ENCODE assay signal across 1 cellular context in genomic region chr17:59696682-59697277, GRCh38.
TF ChIP-seq lines count a peak whose summit lies in the region.

No MANE protein-coding gene starts in this region.

TF ChIP-seq in HepG2, 621 proteins besides CTCF, POLR2A, EP300 and RAD21 (continued from another document and continues in another):
- TF ChIP-seq ZNF800 (CRISPR knock-in tag; IDR thresholded peaks at IDR 0.05): no peak
- TF ChIP-seq ZC3H13 (CRISPR knock-in tag; IDR thresholded peaks at IDR 0.05): 0 out of 2 replicates have a peak, but pooled peaks have one; percentile 3
- no peak for TF ChIP-seq CENPBD1 (CRISPR knock-in tag; IDR thresholded peaks at IDR 0.05; ENCODE audit: borderline replicate concordance, low read depth)
- no peak for TF ChIP-seq JUND (CRISPR knock-in tag; IDR thresholded peaks at IDR 0.05)
- TF ChIP-seq MTA3 (CRISPR knock-in tag; IDR thresholded peaks at IDR 0.05): no peak
- TF ChIP-seq BCL3 (CRISPR knock-in tag; IDR thresholded peaks at IDR 0.05): no peak
- no peak for TF ChIP-seq TFDP2 (CRISPR knock-in tag; IDR thresholded peaks at IDR 0.05)
- no peak for TF ChIP-seq KLF15 (CRISPR knock-in tag; IDR thresholded peaks at IDR 0.05; ENCODE audit: borderline replicate concordance)
- 0 out of 2 replicates have a peak, but pooled peaks have one; percentile 46 for TF ChIP-seq ZSCAN21 (CRISPR knock-in tag; IDR thresholded peaks at IDR 0.05; ENCODE audit: borderline replicate concordance)
- no peak for TF ChIP-seq TEF (CRISPR knock-in tag; IDR thresholded peaks at IDR 0.05)
- TF ChIP-seq GLI4 (CRISPR knock-in tag; IDR thresholded peaks at IDR 0.05; ENCODE audit: borderline replicate concordance): no peak
- TF ChIP-seq DDIT3 (CRISPR knock-in tag; IDR thresholded peaks at IDR 0.05): no peak
- TF ChIP-seq MED13 (CRISPR knock-in tag; IDR thresholded peaks at IDR 0.05): no peak
- no peak for TF ChIP-seq ZNF503 (CRISPR knock-in tag; IDR thresholded peaks at IDR 0.05)
- no peak for TF ChIP-seq MXI1 (IDR thresholded peaks at IDR 0.05; ENCODE audit: borderline replicate concordance, low read depth, low read length)
- TF ChIP-seq ZNF646 (CRISPR knock-in tag; IDR thresholded peaks at IDR 0.05): no peak
- no peak for TF ChIP-seq ISL2 (CRISPR knock-in tag; IDR thresholded peaks at IDR 0.05)
- peak; percentile 63 for TF ChIP-seq AGO2 (optimal IDR thresholded peaks at IDR 0.05; ENCODE audit: low read depth, low read length)
- TF ChIP-seq ZNF225 (CRISPR knock-in tag; IDR thresholded peaks at IDR 0.05): no peak
- no peak for TF ChIP-seq ZNF770 (CRISPR knock-in tag; IDR thresholded peaks at IDR 0.05)
- TF ChIP-seq ZNF282 (IDR thresholded peaks at IDR 0.05; ENCODE audit: partially characterized antibody): no peak
- no peak for TF ChIP-seq AFF4 (CRISPR knock-in tag; IDR thresholded peaks at IDR 0.05)
- no peak for TF ChIP-seq ESRRA (CRISPR knock-in tag; IDR thresholded peaks at IDR 0.05; ENCODE audit: low read depth)
- TF ChIP-seq ARHGAP35 (CRISPR knock-in tag; IDR thresholded peaks at IDR 0.05; ENCODE audit: borderline replicate concordance): no peak
- TF ChIP-seq MBNL3 (CRISPR knock-in tag; conservative IDR thresholded peaks at IDR 0.05): no peak
- no peak for TF ChIP-seq CCDC6 (CRISPR knock-in tag; IDR thresholded peaks at IDR 0.05)
- no peak for TF ChIP-seq ZZZ3 (CRISPR knock-in tag; IDR thresholded peaks at IDR 0.05; ENCODE audit: borderline replicate concordance)
- no peak for TF ChIP-seq ZNF564 (CRISPR knock-in tag; IDR thresholded peaks at IDR 0.05)
- TF ChIP-seq MYNN (CRISPR knock-in tag; IDR thresholded peaks at IDR 0.05; ENCODE audit: low read depth): no peak
- TF ChIP-seq SKI (IDR thresholded peaks at IDR 0.05; ENCODE audit: partially characterized antibody): no peak
- TF ChIP-seq SMAD9 (CRISPR knock-in tag; IDR thresholded peaks at IDR 0.05): no peak
- TF ChIP-seq KMT2A (CRISPR knock-in tag; IDR thresholded peaks at IDR 0.05): no peak
- no peak for TF ChIP-seq GMEB2 (CRISPR knock-in tag; IDR thresholded peaks at IDR 0.05; ENCODE audit: low read depth)
- no peak for TF ChIP-seq CREM (IDR thresholded peaks at IDR 0.05)
- no peak for TF ChIP-seq CREM (CRISPR knock-in tag; IDR thresholded peaks at IDR 0.05)
